In the genomic region with DNA sequence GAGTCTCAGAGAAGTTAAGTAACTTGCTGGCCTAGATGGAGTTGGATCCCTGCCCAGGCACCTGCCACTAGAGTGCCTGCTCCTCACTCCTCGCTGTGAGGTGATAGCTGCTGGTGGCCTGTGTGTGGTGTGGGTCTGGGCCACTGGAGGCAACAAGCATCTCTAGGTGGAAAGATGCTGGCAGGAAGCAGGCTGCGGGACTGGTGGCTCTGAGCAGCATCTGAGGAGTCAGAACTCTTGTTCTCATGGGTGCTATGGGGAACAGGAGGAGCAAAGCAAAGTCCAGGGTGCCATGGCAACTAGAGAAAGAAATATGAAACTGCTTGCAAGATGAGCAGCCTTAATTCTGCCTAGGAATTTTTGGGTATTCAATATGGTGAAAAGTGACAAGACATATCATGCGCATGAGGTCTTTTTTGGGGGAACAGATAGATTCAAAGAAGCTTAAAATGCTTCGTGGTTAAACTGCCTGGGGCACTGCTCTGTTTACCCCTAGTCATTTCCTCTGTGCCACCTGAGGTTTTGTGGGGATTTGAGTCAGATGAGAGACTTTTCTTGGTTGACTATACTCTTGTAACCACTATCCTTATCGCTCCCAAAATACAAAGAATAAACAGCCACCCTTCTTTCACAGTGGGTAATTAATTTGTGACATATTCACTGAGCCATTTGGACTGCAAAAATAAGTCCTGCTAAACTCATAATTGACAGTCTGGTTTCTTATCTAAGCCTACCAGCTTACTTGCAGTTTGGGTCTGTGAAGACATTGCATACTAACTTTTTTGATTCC, we compare ENCODE assay signal across 11 cellular contexts. TPM values are rescaled to one million over a fixed set of nuclear protein-coding genes. Genes with fewer than 3 reads are reported as not detected.
DNase-seq lines count a peak whose midpoint lies in the region; TF ChIP-seq lines count a peak whose summit lies in the region.
"Had no signal": no experiment of that assay in that cellular context is flagged by ENCODE, and none has a peak within 500 bp of the region (broad histone marks: within the 10 kb centered on the region; RNA-seq: fewer than 3 reads in every experiment).

No MANE protein-coding gene starts in this region.

- no peak overlapping the region for H3K9ac ChIP-seq in MM.1S (ENCODE audit: low read length)

- no peaks in the 10 kb centered on the region for H3K36me3 Mint-ChIP-seq in activated T-cell treated with anti-CD3 and anti-CD28 coated beads, Interleukin-2, amount 50 U/mL, for 24 hours (ENCODE audit: low read depth)

- TF ChIP-seq CTCF in MM.1S (IDR thresholded peaks at IDR 0.05; ENCODE audit: low read length) (peak; percentile 16), A673 (conservative IDR thresholded peaks at IDR 0.05; ENCODE audit: low read depth, low read length) (no peak)

- H3K27ac ChIP-seq in MM.1S (ENCODE audit: low read length) (peak overlapping the region; percentile 48; the same call in 1 of the 2 replicates), A673 (ENCODE audit: low read depth, low read length, poor library complexity, severe bottlenecking) (no peak overlapping the region)
- H3K27ac ChIP-seq: A549, upper lobe of left lung had no signal

- DNase-seq in NCI-H1092 treated with DMSO at 0.1 percent for 48 hours (lab: John Stamatoyannopoulos, UW): peak; percentile 6
- no peak for DNase-seq in NCI-H1092 (lab: John Stamatoyannopoulos, UW)
- peak; percentile 69 for DNase-seq in MM.1S
- DNase-seq in activated T-cell treated with anti-CD3 and anti-CD28 coated beads, Interleukin-2, amount 50 U/mL, for 24 hours: peak; percentile 42
- peak in 2 of 3 experiments; percentile 12 to 14 for DNase-seq in stimulated activated CD4-positive, alpha-beta T cell treated with anti-CD3 and anti-CD28 coated beads, TNF-alpha, amount 100 ng/mL, for 24 hours (ENCODE audit: low read depth in 3 of 3)
- no peak for DNase-seq in MV-4-11 (lab: John Stamatoyannopoulos, UW)
- DNase-seq in A673 (ENCODE audit: low spot score): no peak
- DNase-seq in HuH-7.5 (ENCODE audit: low spot score): no peak

- peak overlapping the region; percentile 33 for H2AFZ ChIP-seq in MM.1S (ENCODE audit: low read length)

- H3K4me3 ChIP-seq in MM.1S (ENCODE audit: low read length) (no peak overlapping the region), A673 (ENCODE audit: low read depth, low read length, poor library complexity, severe bottlenecking) (no peak overlapping the region)
- H3K4me3 ChIP-seq: A549, upper lobe of left lung had no signal

- peaks cover 21% of the 10 kb centered on the region for H3K4me1 Mint-ChIP-seq in activated T-cell treated with anti-CD3 and anti-CD28 coated beads, Interleukin-2, amount 50 U/mL, for 24 hours (ENCODE audit: low read depth)

- POLR2A ChIA-PET in A673 (lab: Charles Lee; ENCODE audit: low non-redundant PET): no interaction called here

- peaks cover 8% of the 10 kb centered on the region for H3K27me3 Mint-ChIP-seq in activated T-cell treated with anti-CD3 and anti-CD28 coated beads, Interleukin-2, amount 50 U/mL, for 24 hours

- peak overlapping the region; percentile 8 for H3K4me3 Mint-ChIP-seq in activated T-cell treated with anti-CD3 and anti-CD28 coated beads, Interleukin-2, amount 50 U/mL, for 24 hours

- BruUV-seq in A673 (replicated peaks; lab: Mats Ljungman, UMichigan): no TSS peak

- H3K36me3 ChIP-seq in MM.1S (replicated peaks; ENCODE audit: insufficient read depth, low read length) (no peaks in the 10 kb centered on the region), A673 (ENCODE audit: insufficient read depth, low read length, poor library complexity, severe bottlenecking) (no peaks in the 10 kb centered on the region)
- H3K36me3 ChIP-seq: upper lobe of left lung had no signal

- peak overlapping the region; percentile 72 for H3K27ac Mint-ChIP-seq in activated T-cell treated with anti-CD3 and anti-CD28 coated beads, Interleukin-2, amount 50 U/mL, for 24 hours

- H3K4me1 ChIP-seq in MM.1S (ENCODE audit: low read length): peaks cover 21% of the 10 kb centered on the region
- no peaks in the 10 kb centered on the region for H3K4me1 ChIP-seq in A673 (ENCODE audit: insufficient read depth, low read length, poor library complexity, severe bottlenecking)
- H3K4me1 ChIP-seq: A549, upper lobe of left lung had no signal

- peak overlapping the region; percentile 43 for H3K4me2 ChIP-seq in MM.1S (ENCODE audit: low read depth, low read length)
- H3K4me2 ChIP-seq: A549 had no signal

- no peaks in the 10 kb centered on the region for H3K9me3 ChIP-seq in MM.1S (replicated peaks; ENCODE audit: insufficient read depth, low read length)
- no peaks in the 10 kb centered on the region for H3K9me3 ChIP-seq in A673 (ENCODE audit: low read depth, low read length, poor library complexity, severe bottlenecking)
- H3K9me3 ChIP-seq: upper lobe of left lung had no signal

- CTCF ChIA-PET in A673 (lab: Charles Lee): no interaction called here

- H3K27me3 ChIP-seq in MM.1S (replicated peaks; ENCODE audit: insufficient read depth, low read length) (no peaks in the 10 kb centered on the region), A673 (replicated peaks; ENCODE audit: insufficient read depth, low read depth, low read length, poor library complexity) (peaks cover 15% of the 10 kb centered on the region)
- H3K27me3 ChIP-seq: upper lobe of left lung had no signal

- no peaks in the 10 kb centered on the region for H3K9me3 Mint-ChIP-seq in activated T-cell treated with anti-CD3 and anti-CD28 coated beads, Interleukin-2, amount 50 U/mL, for 24 hours

- no peaks in the 10 kb centered on the region for H4K20me1 ChIP-seq in MM.1S (ENCODE audit: insufficient read depth, low read length)

- H3K9me2 ChIP-seq in MM.1S (replicated peaks; ENCODE audit: insufficient read depth, low read length): no peaks in the 10 kb centered on the region

- peaks cover 9% of the 10 kb centered on the region; the same call in 1 of the 2 replicates for H3F3A ChIP-seq in MM.1S (ENCODE audit: insufficient read depth, low read length)

- no peaks in the 10 kb centered on the region for H3K79me2 ChIP-seq in MM.1S (ENCODE audit: low read length)

- intact Hi-C loops in A673 (cut with micrococcal nuclease; ENCODE audit: unreplicated experiment): no loop called here

RNA-seq across cellular contexts. Expression of a gene that starts 50.3 kb away (rescaled TPM):
- total RNA-seq in A673 (2021): 0.71 and 1.1 TPM in 2 replicates
- total RNA-seq: myocyte had no signal

Comparison
In these comparisons a context has a peak if more than half of its experiments do, and no peak if none do; other contexts are left out.
1. DNase-seq: peak in NCI-H1092 treated with DMSO at 0.1 percent for 48 hours (single experiment), MM.1S (single experiment), activated T-cell treated with anti-CD3 and anti-CD28 coated beads, Interleukin-2, amount 50 U/mL, for 24 hours (single experiment) and stimulated activated CD4-positive, alpha-beta T cell treated with anti-CD3 and anti-CD28 coated beads, TNF-alpha, amount 100 ng/mL, for 24 hours (2 of 3); none in NCI-H1092 (single experiment), MV-4-11 (single experiment), A673 (single experiment) and HuH-7.5 (single experiment).